In the genomic region with DNA sequence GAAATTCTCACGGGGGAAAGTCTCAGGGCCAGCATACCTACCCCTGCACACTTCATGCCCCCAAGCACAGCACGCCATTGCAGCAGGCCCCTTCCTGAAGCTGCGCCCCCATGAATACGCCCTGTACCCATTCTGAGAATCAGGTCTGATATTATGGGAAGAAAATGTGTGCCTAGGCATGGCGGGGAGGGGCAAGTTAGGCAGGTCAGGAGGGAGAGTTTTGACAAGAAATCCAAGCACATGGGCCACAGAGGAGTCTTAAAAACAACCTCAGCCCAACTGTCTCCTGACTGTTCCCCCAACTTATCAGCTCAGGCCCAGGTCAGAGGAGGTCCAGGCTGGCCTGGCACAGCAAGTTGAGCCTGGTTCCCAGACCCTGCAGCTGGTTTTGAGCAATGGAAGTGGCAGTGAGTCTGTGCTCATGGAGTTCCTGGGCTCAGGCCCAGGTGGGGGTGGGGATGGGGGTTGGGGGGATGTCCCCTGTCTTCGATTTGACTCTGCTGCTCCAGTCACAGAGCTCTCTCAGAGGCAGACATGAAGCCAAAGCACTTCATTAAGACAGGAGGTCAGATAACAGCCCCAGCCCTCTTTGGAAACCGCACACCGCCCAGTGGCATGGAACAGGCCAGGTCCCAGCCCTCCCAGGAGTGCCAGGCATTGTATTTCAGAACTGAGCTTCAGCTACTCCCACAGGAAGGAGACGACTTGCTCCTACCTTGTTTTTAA, we compare ENCODE assay signal across 9 cellular contexts. TPM values are rescaled to one million over a fixed set of nuclear protein-coding genes. Genes with fewer than 3 reads are reported as not detected.
A peak's percentile ranks its signal among the peaks of the same experiment; 100 is the strongest.
DNase-seq lines count a peak whose midpoint lies in the region; ATAC-seq and TF ChIP-seq lines count a peak whose summit lies in the region.
"Had no signal": no experiment of that assay in that cellular context is flagged by ENCODE, and none has a peak within 500 bp of the region (broad histone marks: within the 10 kb centered on the region; RNA-seq: fewer than 3 reads in every experiment).

No MANE protein-coding gene starts in this region.

- no CpG with 5 or more reads among the region's 9 CpGs for WGBS in mesendoderm (ENCODE audit: extremely low coverage, insufficient coverage, low lambda C conversion rate)

- ATAC-seq in HG02623 (IDR thresholded peaks at IDR 0.05; ENCODE audit: unreplicated experiment), result peak; percentile 23
- peak; percentile 78 for ATAC-seq in SK-N-SH treated with all-trans-retinoic acid at 6 μM for 48 hours
- no peak for ATAC-seq in HG03097 (IDR thresholded peaks at IDR 0.05; ENCODE audit: low FRiP score, unreplicated experiment)

- DNase-seq in DMS 273 treated with DMSO at 0.1 percent for 48 hours (lab: John Stamatoyannopoulos, UW) (peak; percentile 11), mesendoderm (no peak), GM13977 (ENCODE audit: low spot score) (no peak)
- DNase-seq in activated naive CD4-positive, alpha-beta T cell treated with anti-CD3 and anti-CD28 coated beads, Interleukin-2, amount 50 U/mL, for 16 hours, result no peak
- DNase-seq in stimulated activated naive CD4-positive, alpha-beta T cell (lab: John Stamatoyannopoulos, UW), result no peak
- DNase-seq: activated naive CD8-positive, alpha-beta T cell treated with anti-CD3 and anti-CD28 coated beads, Interleukin-2, amount 10 ng/mL, durations not matched to agents 7 days and 5 days had no signal

- H2BK120ac ChIP-seq in mesendoderm (ENCODE audit: low read depth, low read length), result no peak overlapping the region

- no peak overlapping the region for H2BK5ac ChIP-seq in mesendoderm (ENCODE audit: low read length)

- H3K36me3 ChIP-seq in mesendoderm (ENCODE audit: control insufficient read depth, insufficient read depth, low read length), result no peaks in the 10 kb centered on the region

- H3K79me2 ChIP-seq in mesendoderm (ENCODE audit: control insufficient read depth, insufficient read depth, low read length), result no peaks in the 10 kb centered on the region

- H3K4me1 ChIP-seq in mesendoderm (ENCODE audit: control insufficient read depth, low read depth, low read length), result peaks cover 8% of the 10 kb centered on the region

- no peak for TF ChIP-seq CTCF in GM13977 (IDR thresholded peaks at IDR 0.05; ENCODE audit: extremely low read depth, insufficient read depth, missing control alignments)

- H3K56ac ChIP-seq in mesendoderm (ENCODE audit: low read length), result peak overlapping the region; percentile 46

- H3K9ac ChIP-seq in mesendoderm (ENCODE audit: low read length), result no peak overlapping the region

- no peak overlapping the region for H3K4me3 ChIP-seq in mesendoderm (ENCODE audit: low read length)

- H4K5ac ChIP-seq in mesendoderm (ENCODE audit: low read length), result no peak overlapping the region

- H3K4me2 ChIP-seq in mesendoderm (ENCODE audit: low read length), result no peak overlapping the region

- in situ Hi-C loops in GM13977 (cut with MboI; ENCODE audit: low pct_unique_long_range_greater_than_20kb, low sequenced_read_pairs, unreplicated experiment), result no loop called here

- no peaks in the 10 kb centered on the region for H3K79me1 ChIP-seq in mesendoderm (ENCODE audit: low read length)

- H3K4ac ChIP-seq in mesendoderm (ENCODE audit: low read depth, low read length), result peak overlapping the region; percentile 60

- H2AK5ac ChIP-seq in mesendoderm (ENCODE audit: low read length), result peak overlapping the region; percentile 24

- H3K27me3 ChIP-seq in mesendoderm (ENCODE audit: insufficient read depth, low read length, poor library complexity), result no peaks in the 10 kb centered on the region

- H4K8ac ChIP-seq in mesendoderm (ENCODE audit: low read depth, low read length), result no peak overlapping the region

- H3K18ac ChIP-seq in mesendoderm (ENCODE audit: low read length), result peak overlapping the region; percentile 29

- H3K27ac ChIP-seq in mesendoderm (ENCODE audit: low read depth, low read length), result no peak overlapping the region

- H3K23ac ChIP-seq in mesendoderm (ENCODE audit: low read length), result peak overlapping the region; percentile 11

- H2BK15ac ChIP-seq in mesendoderm (replicated peaks; ENCODE audit: low read depth), result no peak overlapping the region

TF ChIP-seq in SK-N-SH treated with all-trans-retinoic acid at 6 μM for 48 hours, 23 proteins besides CTCF, POLR2A, EP300 and RAD21:
- TF ChIP-seq, protein P1, sequence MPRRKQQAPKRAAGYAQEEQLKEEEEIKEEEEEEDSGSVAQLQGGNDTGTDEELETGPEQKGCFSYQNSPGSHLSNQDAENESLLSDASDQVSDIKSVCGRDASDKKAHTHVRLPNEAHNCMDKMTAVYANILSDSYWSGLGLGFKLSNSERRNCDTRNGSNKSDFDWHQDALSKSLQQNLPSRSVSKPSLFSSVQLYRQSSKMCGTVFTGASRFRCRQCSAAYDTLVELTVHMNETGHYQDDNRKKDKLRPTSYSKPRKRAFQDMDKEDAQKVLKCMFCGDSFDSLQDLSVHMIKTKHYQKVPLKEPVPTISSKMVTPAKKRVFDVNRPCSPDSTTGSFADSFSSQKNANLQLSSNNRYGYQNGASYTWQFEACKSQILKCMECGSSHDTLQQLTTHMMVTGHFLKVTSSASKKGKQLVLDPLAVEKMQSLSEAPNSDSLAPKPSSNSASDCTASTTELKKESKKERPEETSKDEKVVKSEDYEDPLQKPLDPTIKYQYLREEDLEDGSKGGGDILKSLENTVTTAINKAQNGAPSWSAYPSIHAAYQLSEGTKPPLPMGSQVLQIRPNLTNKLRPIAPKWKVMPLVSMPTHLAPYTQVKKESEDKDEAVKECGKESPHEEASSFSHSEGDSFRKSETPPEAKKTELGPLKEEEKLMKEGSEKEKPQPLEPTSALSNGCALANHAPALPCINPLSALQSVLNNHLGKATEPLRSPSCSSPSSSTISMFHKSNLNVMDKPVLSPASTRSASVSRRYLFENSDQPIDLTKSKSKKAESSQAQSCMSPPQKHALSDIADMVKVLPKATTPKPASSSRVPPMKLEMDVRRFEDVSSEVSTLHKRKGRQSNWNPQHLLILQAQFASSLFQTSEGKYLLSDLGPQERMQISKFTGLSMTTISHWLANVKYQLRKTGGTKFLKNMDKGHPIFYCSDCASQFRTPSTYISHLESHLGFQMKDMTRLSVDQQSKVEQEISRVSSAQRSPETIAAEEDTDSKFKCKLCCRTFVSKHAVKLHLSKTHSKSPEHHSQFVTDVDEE (CRISPR knock-in tag; IDR thresholded peaks at IDR 0.05), result peak; percentile 35; the same call in 1 of the 2 replicates
- no peak for TF ChIP-seq ZFP3 (CRISPR knock-in tag; IDR thresholded peaks at IDR 0.05)

RNA-seq across cellular contexts. Expression of a gene that starts 20.6 kb away (rescaled TPM):
- polyA plus RNA-seq in mesendoderm (2013, experiment 1 of 2), result 23.5 TPM
- polyA plus RNA-seq in mesendoderm (2013, experiment 2 of 2), result 23.0 TPM
